Comparison of ENCODE assay signal across 10 cellular contexts in the genomic region with DNA sequence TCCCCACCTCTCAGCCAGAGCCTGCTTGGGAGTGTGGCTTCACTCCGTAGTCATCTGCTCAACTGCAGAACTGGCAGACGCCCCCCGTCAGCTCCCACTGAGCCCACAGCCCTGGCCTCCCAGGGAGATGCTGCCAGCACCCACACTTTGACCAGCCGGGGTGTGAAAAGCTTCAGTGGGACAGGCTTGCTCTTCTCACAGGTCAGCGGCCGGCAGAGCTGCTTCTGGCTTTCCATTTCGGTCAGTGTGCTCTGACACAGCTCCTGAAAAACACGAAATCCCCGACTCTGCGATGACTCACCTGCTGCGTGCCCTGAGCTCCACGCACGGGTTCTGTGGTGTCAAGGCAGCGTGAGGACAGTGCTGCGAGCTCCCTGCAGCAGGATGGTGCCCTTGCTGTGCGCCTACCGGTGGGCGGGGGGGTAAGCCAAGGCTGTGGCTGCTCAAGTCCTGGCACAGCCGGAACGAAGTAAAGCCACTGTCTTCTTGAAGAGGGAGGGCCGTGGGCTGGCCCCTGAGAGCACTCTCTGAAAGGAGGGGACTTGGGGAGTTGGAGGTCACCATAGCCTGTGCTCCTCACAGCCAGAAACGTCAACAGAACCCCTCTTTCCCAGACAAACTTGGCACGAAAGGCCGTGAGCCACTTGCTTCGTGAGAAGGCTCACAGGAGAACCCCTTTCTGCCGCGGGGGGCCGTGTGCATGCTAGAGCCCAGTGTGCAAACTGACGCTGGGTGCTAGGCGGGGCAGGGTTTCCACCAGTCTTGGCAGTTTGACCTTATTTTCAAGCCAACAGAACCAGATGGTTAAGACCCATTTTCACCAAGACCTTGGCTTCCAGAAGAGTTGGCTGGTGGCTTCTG. TPM values are rescaled to one million over a fixed set of nuclear protein-coding genes. Genes with fewer than 3 reads are reported as not detected.
A peak's percentile ranks its signal among the peaks of the same experiment; 100 is the strongest.
DNase-seq lines count a peak whose midpoint lies in the region; ATAC-seq lines count a peak whose summit lies in the region.
"Had no signal": no experiment of that assay in that cellular context is flagged by ENCODE, and none has a peak within 500 bp of the region (broad histone marks: within the 10 kb centered on the region; RNA-seq: fewer than 3 reads in every experiment).

No MANE protein-coding gene starts in this region.

- no peaks in the 10 kb centered on the region for H3K27me3 Mint-ChIP-seq in activated naive CD8-positive, alpha-beta T cell treated with anti-CD3 and anti-CD28 coated beads, Interleukin-2, amount 10 ng/mL, durations not matched to agents 7 days and 5 days
- H3K27me3 Mint-ChIP-seq: B cell had no signal

- no peaks in the 10 kb centered on the region for H3K9me3 Mint-ChIP-seq in activated naive CD8-positive, alpha-beta T cell treated with anti-CD3 and anti-CD28 coated beads, Interleukin-2, amount 10 ng/mL, durations not matched to agents 7 days and 5 days

- H3K36me3 Mint-ChIP-seq in activated naive CD8-positive, alpha-beta T cell treated with anti-CD3 and anti-CD28 coated beads, Interleukin-2, amount 10 ng/mL, durations not matched to agents 7 days and 5 days: peaks cover 21% of the 10 kb centered on the region

- POLR2A ChIA-PET in activated naive CD8-positive, alpha-beta T cell treated with anti-CD3 and anti-CD28 coated beads, Interleukin-2, amount 10 ng/mL, durations not matched to agents 7 days and 5 days (lab: Charles Lee): no interaction called here

- H3K4me3 Mint-ChIP-seq in activated naive CD8-positive, alpha-beta T cell treated with anti-CD3 and anti-CD28 coated beads, Interleukin-2, amount 10 ng/mL, durations not matched to agents 7 days and 5 days: no peak overlapping the region
- H3K4me3 Mint-ChIP-seq: B cell had no signal

- intact Hi-C loops in cardiac septum (cut with DNase I): no loop called here
- intact Hi-C loops in left cardiac atrium (cut with DNase I): loop anchor here in 1 of 2 donors (10.0 kb wide), 2 partner anchors 95 to 175 kb away; partner anchors contain the start of gene ADD1

- peak overlapping the region; percentile 24 for H3K27ac Mint-ChIP-seq in activated naive CD8-positive, alpha-beta T cell treated with anti-CD3 and anti-CD28 coated beads, Interleukin-2, amount 10 ng/mL, durations not matched to agents 7 days and 5 days

- ATAC-seq in left cardiac atrium: no peak
- no peak for ATAC-seq in activated naive CD8-positive, alpha-beta T cell treated with anti-CD3 and anti-CD28 coated beads, Interleukin-2, amount 10 ng/mL, durations not matched to agents 7 days and 5 days (ENCODE audit: low read depth)

- H3K4me1 Mint-ChIP-seq in activated naive CD8-positive, alpha-beta T cell treated with anti-CD3 and anti-CD28 coated beads, Interleukin-2, amount 10 ng/mL, durations not matched to agents 7 days and 5 days: peaks cover 33% of the 10 kb centered on the region

- DNase-seq in cardiac septum (ENCODE audit: low spot score) (peak; percentile 67), left cardiac atrium (no peak), mesenteric fat pad (ENCODE audit: low spot score) (peak; percentile 74), ureter (ENCODE audit: low spot score) (peak; percentile 40), NCI-H446 treated with DMSO at 0.1 percent for 48 hours (lab: John Stamatoyannopoulos, UW) (no peak), activated gamma-delta T cell treated with Interleukin-2 at 50 U/mL for 16 hours (no peak), DMS79 (lab: John Stamatoyannopoulos, UW) (no peak)
- peak; percentile 23 for DNase-seq in activated naive CD8-positive, alpha-beta T cell treated with anti-CD3 and anti-CD28 coated beads, Interleukin-2, amount 10 ng/mL, durations not matched to agents 7 days and 5 days
- DNase-seq: anterior cingulate cortex had no signal

RNA-seq across cellular contexts. Expression of gene NOP14, which starts 23.6 kb away (rescaled TPM):
- total RNA-seq in cardiac septum (16.1 TPM), left cardiac atrium (10 to 100 TPM; 14.4 to 22.9 TPM), mesenteric fat pad (37.5 TPM), ureter (43.0 TPM)
- 10 to 100 TPM; 36.8 to 40.3 TPM for total RNA-seq in activated naive CD8-positive, alpha-beta T cell treated with anti-CD3 and anti-CD28 coated beads, Interleukin-2, amount 10 ng/mL, durations not matched to agents 7 days and 5 days

RNA-seq across cellular contexts. Expression of gene GRK4, which starts 23.8 kb away (rescaled TPM):
- total RNA-seq in cardiac septum (13.5 TPM), left cardiac atrium (10 to 100 TPM in 1 of 2 donors, 1 to 10 TPM in 1; 8.5 to 11.5 TPM), mesenteric fat pad (6.0 TPM), ureter (4.3 TPM)
- total RNA-seq in activated naive CD8-positive, alpha-beta T cell treated with anti-CD3 and anti-CD28 coated beads, Interleukin-2, amount 10 ng/mL, durations not matched to agents 7 days and 5 days: 1 to 10 TPM; 2.4 to 3.4 TPM

Comparison
In these comparisons a context has a peak if more than half of its experiments do, and no peak if none do; other contexts are left out.
1. DNase-seq: peak in cardiac septum (single experiment), activated naive CD8-positive, alpha-beta T cell treated with anti-CD3 and anti-CD28 coated beads, Interleukin-2, amount 10 ng/mL, durations not matched to agents 7 days and 5 days (single experiment), mesenteric fat pad (single experiment) and ureter (single experiment); none in left cardiac atrium (single experiment), NCI-H446 treated with DMSO at 0.1 percent for 48 hours (single experiment), activated gamma-delta T cell treated with Interleukin-2 at 50 U/mL for 16 hours (single experiment) and DMS79 (single experiment).